In the genomic region with DNA sequence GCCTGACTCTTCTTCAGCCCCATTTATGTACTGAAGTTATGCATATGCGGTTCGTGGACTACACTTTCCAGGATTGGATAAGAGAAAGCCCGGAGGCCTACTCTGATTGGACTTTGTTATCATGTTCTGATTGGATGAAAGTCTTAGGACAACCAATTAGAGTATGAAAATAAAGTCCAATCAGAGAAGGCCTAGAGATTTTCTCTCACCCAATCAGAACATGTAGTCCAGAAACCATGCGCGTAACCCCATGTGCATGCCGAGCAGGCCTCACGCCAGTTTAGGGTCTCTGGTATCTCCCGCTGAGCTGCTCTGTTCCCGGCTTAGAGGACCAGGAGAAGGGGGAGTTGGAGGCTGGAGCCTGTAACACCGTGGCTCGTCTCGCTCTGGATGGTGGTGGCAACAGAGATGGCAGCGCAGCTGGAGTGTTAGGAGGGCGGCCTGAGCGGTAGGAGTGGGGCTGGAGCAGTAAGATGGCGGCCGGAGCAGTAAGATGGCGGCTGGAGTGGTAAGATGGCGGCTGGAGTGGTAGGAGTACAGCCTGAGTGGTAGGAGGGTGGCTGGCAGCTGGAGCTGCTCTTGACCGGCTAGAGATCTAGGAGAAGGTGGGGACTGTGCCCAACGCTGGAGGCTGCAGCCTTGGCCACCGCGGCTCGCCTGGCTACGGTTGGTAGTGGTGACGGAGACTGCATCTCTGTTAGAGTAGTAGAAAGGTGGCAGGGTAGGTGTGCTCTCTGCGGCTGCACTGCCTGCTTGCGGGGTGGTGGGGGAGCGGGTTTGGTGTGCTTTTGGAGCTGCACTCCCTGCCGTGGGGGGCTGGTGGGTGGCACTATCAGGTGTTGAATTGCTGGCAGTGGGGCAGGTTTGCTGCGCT, we compare ENCODE assay signal across 8 cellular contexts.
DNase-seq lines count a peak whose midpoint lies in the region; ATAC-seq and TF ChIP-seq lines count a peak whose summit lies in the region.
"Not testable (repeated sequence)": the region's sequence is repeated elsewhere in the genome, so short reads cannot be mapped to it uniquely, and the experiment has no call there.

No MANE protein-coding gene starts in this region.

- not testable (repeated sequence) for H3K4me1 Mint-ChIP-seq in CD8-positive, alpha-beta memory T cell; GM23338; chondrocyte (ENCODE audit: low read depth)

- H2BK15ac ChIP-seq in mesendoderm (replicated peaks; ENCODE audit: low read depth): not testable (repeated sequence)

- intact Hi-C loops in upper lobe of right lung (cut with DNase I): not testable (repeated sequence)

- not testable (repeated sequence) for H4K5ac ChIP-seq in mesendoderm (ENCODE audit: low read length)

- not testable (repeated sequence) for H3K23ac ChIP-seq in mesendoderm (ENCODE audit: low read length)

- not testable (repeated sequence) for H3K4me3 ChIP-seq in CD8-positive, alpha-beta memory T cell (ENCODE audit: low read length); hepatocyte; upper lobe of right lung
- H3K4me3 ChIP-seq in GM23338 (peak overlapping the region; percentile 6; the same call in 1 of the 2 replicates), mesendoderm (ENCODE audit: low read length) (peak overlapping the region; percentile 34)

- 84% methylated on average over 31 of the region's 31 CpGs for WGBS in hepatocyte (ENCODE audit: low lambda C conversion rate, missing lambda C conversion rate)
- no CpG with 5 or more reads among the region's 31 CpGs for WGBS in mesendoderm (ENCODE audit: extremely low coverage, insufficient coverage, low lambda C conversion rate)

- ATAC-seq in GM23338, upper lobe of right lung: not testable (repeated sequence)

- not testable (repeated sequence) for H3K79me1 ChIP-seq in mesendoderm (ENCODE audit: low read length)

- not testable (repeated sequence) for H2BK5ac ChIP-seq in mesendoderm (ENCODE audit: low read length)

- not testable (repeated sequence) for H4K8ac ChIP-seq in mesendoderm (ENCODE audit: low read depth, low read length)

- H3K4ac ChIP-seq in mesendoderm (ENCODE audit: low read depth, low read length): not testable (repeated sequence)

- H3K36me3 Mint-ChIP-seq in CD8-positive, alpha-beta memory T cell; GM23338 (ENCODE audit: low read depth); chondrocyte (ENCODE audit: low read depth): not testable (repeated sequence)

- H3K27me3 Mint-ChIP-seq in CD8-positive, alpha-beta memory T cell; GM23338 (ENCODE audit: insufficient read depth, low read depth, poor library complexity); chondrocyte (ENCODE audit: low read depth): not testable (repeated sequence)

- not testable (repeated sequence) for H3K36me3 ChIP-seq in CD8-positive, alpha-beta memory T cell (ENCODE audit: insufficient read depth, low read length); hepatocyte (replicated peaks; ENCODE audit: insufficient read depth, low read depth); mesendoderm (ENCODE audit: control insufficient read depth, insufficient read depth, low read length); upper lobe of right lung
- H3K36me3 ChIP-seq in GM23338 (ENCODE audit: insufficient read depth): peaks cover 26% of the 10 kb centered on the region

- H3K27me3 ChIP-seq in CD8-positive, alpha-beta memory T cell (ENCODE audit: insufficient read depth, low read length, poor library complexity, severe bottlenecking); GM23338 (ENCODE audit: insufficient read depth); hepatocyte; mesendoderm (ENCODE audit: insufficient read depth, low read length, poor library complexity); upper lobe of right lung: not testable (repeated sequence)

- H2AFZ ChIP-seq in GM23338, hepatocyte: not testable (repeated sequence)

- H3K27ac Mint-ChIP-seq in CD8-positive, alpha-beta memory T cell; GM23338; chondrocyte (ENCODE audit: unreplicated experiment): not testable (repeated sequence)

- H4K20me1 ChIP-seq in GM23338 (replicated peaks; ENCODE audit: insufficient read depth); hepatocyte (ENCODE audit: insufficient read depth, poor library complexity, severe bottlenecking): not testable (repeated sequence)

- H3F3A ChIP-seq in GM23338 (replicated peaks; ENCODE audit: low read depth): not testable (repeated sequence)

- CTCF ChIA-PET in CD8-positive, alpha-beta memory T cell (lab: Charles Lee): not testable (repeated sequence)

- H3K9me3 ChIP-seq in CD8-positive, alpha-beta memory T cell (ENCODE audit: low read length); upper lobe of right lung: not testable (repeated sequence)
- peaks cover 21% of the 10 kb centered on the region for H3K9me3 ChIP-seq in hepatocyte (ENCODE audit: low read depth)

- TF ChIP-seq CTCF in GM23338 (conservative IDR thresholded peaks at IDR 0.05; ENCODE audit: low read depth in 2 of 2); chondrocyte (IDR thresholded peaks at IDR 0.05); hepatocyte (IDR thresholded peaks at IDR 0.05; ENCODE audit: poor library complexity); upper lobe of right lung (IDR thresholded peaks at IDR 0.05): not testable (repeated sequence)

- not testable (repeated sequence) for H3K9me3 Mint-ChIP-seq in CD8-positive, alpha-beta memory T cell; GM23338; chondrocyte (ENCODE audit: low read depth)

- POLR2A ChIA-PET in CD8-positive, alpha-beta memory T cell (lab: Charles Lee): not testable (repeated sequence)

- H2AK5ac ChIP-seq in mesendoderm (ENCODE audit: low read length): not testable (repeated sequence)

- H3K4me1 ChIP-seq in CD8-positive, alpha-beta memory T cell (ENCODE audit: insufficient read depth, low read length); GM23338 (ENCODE audit: insufficient read depth); hepatocyte (ENCODE audit: insufficient read depth); mesendoderm (ENCODE audit: control insufficient read depth, low read depth, low read length); upper lobe of right lung: not testable (repeated sequence)

- H2BK120ac ChIP-seq in mesendoderm (ENCODE audit: low read depth, low read length): not testable (repeated sequence)

- not testable (repeated sequence) for H3K4me2 ChIP-seq in GM23338; hepatocyte; mesendoderm (ENCODE audit: low read length)

- H3K56ac ChIP-seq in mesendoderm (ENCODE audit: low read length): not testable (repeated sequence)

- H3K79me2 ChIP-seq in GM23338 (replicated peaks; ENCODE audit: insufficient read depth); hepatocyte; mesendoderm (ENCODE audit: control insufficient read depth, insufficient read depth, low read length): not testable (repeated sequence)

- DNase-seq in CD8-positive, alpha-beta memory T cell; GM23338 (ENCODE audit: low spot score); mesendoderm: not testable (repeated sequence)
- peak; percentile 74 for DNase-seq in HuH-7 (ENCODE audit: low spot score)
- peak; percentile 90 for DNase-seq in RPMI8226
- peak; percentile 98 for DNase-seq in chondrocyte (ENCODE audit: low spot score)
- peak; percentile 4 for DNase-seq in hepatocyte (ENCODE audit: low spot score)
- peak; percentile 71 for DNase-seq in upper lobe of right lung

- not testable (repeated sequence) for H3K9ac ChIP-seq in mesendoderm (ENCODE audit: low read length)

- not testable (repeated sequence) for H3K18ac ChIP-seq in mesendoderm (ENCODE audit: low read length)

- not testable (repeated sequence) for H3K9me2 ChIP-seq in GM23338 (ENCODE audit: insufficient read depth); hepatocyte (replicated peaks; ENCODE audit: insufficient read depth)

- peak overlapping the region; percentile 38 for H3K27ac ChIP-seq in CD8-positive, alpha-beta memory T cell (ENCODE audit: low read depth, low read length)
- H3K27ac ChIP-seq in GM23338 (ENCODE audit: low read depth); hepatocyte; mesendoderm (ENCODE audit: low read depth, low read length); upper lobe of right lung: not testable (repeated sequence)

- not testable (repeated sequence) for H3K4me3 Mint-ChIP-seq in CD8-positive, alpha-beta memory T cell; GM23338; chondrocyte (ENCODE audit: unreplicated experiment)
